28 cellular contexts compared by ENCODE assay signal in the genomic region with DNA sequence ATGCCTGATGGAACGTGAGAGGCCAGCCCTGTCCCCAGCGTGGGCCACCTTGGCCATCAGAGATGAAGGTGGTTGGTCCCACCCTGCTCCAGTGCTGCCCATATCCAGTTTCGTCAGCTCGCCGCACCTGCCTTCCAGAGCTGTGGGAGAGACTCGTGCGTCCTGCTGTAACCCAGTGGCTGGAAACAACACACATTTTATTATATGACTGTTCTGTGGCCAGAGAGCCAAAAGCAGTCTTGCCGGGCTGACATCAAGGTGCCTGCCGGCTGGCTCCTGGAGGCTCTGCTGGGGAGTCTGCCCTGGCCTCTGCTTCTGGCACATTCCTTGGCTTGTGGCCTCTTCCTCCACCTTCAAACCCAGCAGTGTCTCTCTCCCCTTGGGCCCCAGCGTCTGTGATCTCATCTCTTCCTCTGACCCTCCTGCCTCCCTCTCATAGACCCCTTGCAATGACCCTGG.
DNase-seq lines count a peak whose midpoint lies in the region; ATAC-seq and TF ChIP-seq lines count a peak whose summit lies in the region.
"Had no signal": no experiment of that assay in that cellular context is flagged by ENCODE, and none has a peak within 500 bp of the region (broad histone marks: within the 10 kb centered on the region; RNA-seq: fewer than 3 reads in every experiment).

No MANE protein-coding gene starts in this region.

- intact Hi-C loops in esophagus muscularis mucosa (cut with DNase I) = no loop called here
- intact Hi-C loops in gastrocnemius medialis (cut with DNase I; ENCODE audit: low total_unique reads) = loop anchor here (5.0 kb wide), 1 partner anchor 94 kb away; the partner anchor contains the start of gene RXRA
- intact Hi-C loops in tibial artery (cut with DNase I; ENCODE audit: low total_unique reads) = no loop called here

- TF ChIP-seq POLR2A in esophagus muscularis mucosa (IDR thresholded peaks at IDR 0.05; ENCODE audit: low read depth) = no peak
- TF ChIP-seq POLR2A in gastrocnemius medialis (IDR thresholded peaks at IDR 0.05) = peak; percentile 51 to 66

- WGBS in esophagus muscularis mucosa = 92% methylated on average over 3 of the region's 10 CpGs

- H3K4me1 ChIP-seq in esophagus muscularis mucosa (peaks cover 48 to 83% (median 74%) of the 10 kb centered on the region in 4 donors), gastrocnemius medialis (peaks cover 63 to 83% of the 10 kb centered on the region in 2 donors), neural progenitor cell (no peaks in the 10 kb centered on the region), tibial artery (peaks cover 0 to 13% (median 4%) of the 10 kb centered on the region in 4 donors)
- H3K4me1 ChIP-seq: pancreas had no signal

- H3K27ac ChIP-seq in esophagus muscularis mucosa (replicated peaks in 1 of 4) = peak overlapping the region in 3 of 4 donors; percentile 37 to 68 (median 58)
- H3K27ac ChIP-seq in gastrocnemius medialis = peak overlapping the region; percentile 90 to 98 (median 98)
- H3K27ac ChIP-seq in neural progenitor cell = no peak overlapping the region
- no peak overlapping the region for H3K27ac ChIP-seq in tibial artery
- H3K27ac ChIP-seq: heart right ventricle, lower lobe of right lung, pancreas had no signal

- CTCF ChIA-PET in WTC11 (lab: Charles Lee) = no interaction called here

- H3K36me3 Mint-ChIP-seq in WTC11 (peaks cover 5% of the 10 kb centered on the region; the same call in 1 of the 2 replicates), neural progenitor cell (no peaks in the 10 kb centered on the region)
- H3K36me3 Mint-ChIP-seq: activated naive CD8-positive, alpha-beta T cell treated with anti-CD3 and anti-CD28 coated beads, Interleukin-2, amount 10 ng/mL, durations not matched to agents 7 days and 5 days; natural killer cell treated with Interleukin-12 subunit alpha and Interleukin-12 subunit beta and Interleukin-15 and Interleukin-18, amount 100 ng/mL, for 72 hours had no signal

- H3K27ac Mint-ChIP-seq in WTC11 = 0 out of 2 replicates have a peak overlapping the region, but pooled peaks have one; percentile 11
- H3K27ac Mint-ChIP-seq in neural progenitor cell = no peak overlapping the region
- H3K27ac Mint-ChIP-seq: activated CD8-positive, alpha-beta T cell treated with anti-CD3 and anti-CD28 coated beads for 36 hours; activated naive CD8-positive, alpha-beta T cell treated with anti-CD3 and anti-CD28 coated beads, Interleukin-2, amount 10 ng/mL, durations not matched to agents 7 days and 5 days; B cell; CD8-positive, alpha-beta T cell; natural killer cell treated with Interleukin-12 subunit alpha and Interleukin-12 subunit beta and Interleukin-15 and Interleukin-18, amount 100 ng/mL, for 72 hours; stimulated activated naive B cell treated with anti-CD40 and anti-IgM and Interleukin-4, amounts not matched to agents 10 μg/mL and 1 μg/mL and 100 μg/mL, for 72 hours had no signal

- H3K27me3 ChIP-seq in esophagus muscularis mucosa = no peaks in the 10 kb centered on the region
- no peaks in the 10 kb centered on the region for H3K27me3 ChIP-seq in gastrocnemius medialis
- H3K27me3 ChIP-seq in neural progenitor cell = no peaks in the 10 kb centered on the region
- H3K27me3 ChIP-seq in tibial artery = no peaks in the 10 kb centered on the region
- H3K27me3 ChIP-seq: heart right ventricle, pancreas, right lobe of liver had no signal

- H3K9me3 ChIP-seq in esophagus muscularis mucosa (no peaks in the 10 kb centered on the region), gastrocnemius medialis (no peaks in the 10 kb centered on the region), neural progenitor cell (ENCODE audit: low read depth) (no peaks in the 10 kb centered on the region), tibial artery (no peaks in the 10 kb centered on the region)
- H3K9me3 ChIP-seq: heart right ventricle, lower lobe of right lung, mucosa of descending colon, pancreas, right lobe of liver had no signal

- TF ChIP-seq CTCF in WTC11 (IDR thresholded peaks at IDR 0.05) = no peak
- TF ChIP-seq CTCF in esophagus muscularis mucosa (IDR thresholded peaks at IDR 0.05) = no peak
- no peak for TF ChIP-seq CTCF in gastrocnemius medialis (IDR thresholded peaks at IDR 0.05 in 4 of 5, conservative IDR thresholded peaks at IDR 0.05 in 1 of 5)
- no peak for TF ChIP-seq CTCF in neural progenitor cell (IDR thresholded peaks at IDR 0.05)
- TF ChIP-seq CTCF in tibial artery (IDR thresholded peaks at IDR 0.05) = no peak

- no peaks in the 10 kb centered on the region for H3K4me1 Mint-ChIP-seq in WTC11
- no peaks in the 10 kb centered on the region for H3K4me1 Mint-ChIP-seq in neural progenitor cell
- H3K4me1 Mint-ChIP-seq: activated naive CD8-positive, alpha-beta T cell treated with anti-CD3 and anti-CD28 coated beads, Interleukin-2, amount 10 ng/mL, durations not matched to agents 7 days and 5 days; B cell had no signal

- DNase-seq in COLO668 (lab: John Stamatoyannopoulos, UW; ENCODE audit: unreplicated experiment) (peak; percentile 4), WTC11 (ENCODE audit: low spot score) (no peak), esophagus muscularis mucosa (ENCODE audit: extremely low spot score) (no peak), gastrocnemius medialis (peak; percentile 87 to 93), neural progenitor cell (ENCODE audit: low spot score) (no peak), HK-2 (ENCODE audit: unreplicated experiment) (no peak), GM19240 (ENCODE audit: insufficient read length, low spot score) (no peak), tibial artery (no peak)
- DNase-seq: activated CD4-positive, CD25-positive, alpha-beta regulatory T cell treated with anti-CD3 and anti-CD28 coated beads, Interleukin-2, amount 50 U/mL, for 72 hours; activated CD8-positive, alpha-beta T cell treated with anti-CD3 and anti-CD28 coated beads for 36 hours; activated effector memory CD4-positive, alpha-beta T cell treated with anti-CD3 and anti-CD28 coated beads, Interleukin-2, amount 50 U/mL, for 16 hours; activated naive CD8-positive, alpha-beta T cell treated with anti-CD3 and anti-CD28 coated beads, Interleukin-2, amount 10 ng/mL, durations not matched to agents 7 days and 5 days; activated T-cell treated with anti-CD3 and anti-CD28 coated beads for 4 hours; CD8-positive, alpha-beta T cell; heart right ventricle; lower lobe of right lung; mucosa of descending colon; MV-4-11; NCI-H146; NCI-H2227 treated with DMSO at 0.1 percent for 48 hours; NCI-H526 treated with DMSO at 0.1 percent for 48 hours; pancreas; right lobe of liver; stimulated activated CD4-positive, alpha-beta T cell treated with anti-CD3 and anti-CD28 coated beads, Interleukin-4, amount 100 ng/mL, for 24 hours; stimulated activated naive B cell treated with anti-CD40 and anti-IgM and Interleukin-4, amounts not matched to agents 10 μg/mL and 1 μg/mL and 100 μg/mL, for 72 hours had no signal

- no peak overlapping the region for H2AFZ ChIP-seq in neural progenitor cell (replicated peaks)

- H3K4me3 Mint-ChIP-seq in WTC11 = no peak overlapping the region
- no peak overlapping the region for H3K4me3 Mint-ChIP-seq in neural progenitor cell
- H3K4me3 Mint-ChIP-seq: activated CD8-positive, alpha-beta T cell treated with anti-CD3 and anti-CD28 coated beads for 36 hours; activated naive CD8-positive, alpha-beta T cell treated with anti-CD3 and anti-CD28 coated beads, Interleukin-2, amount 10 ng/mL, durations not matched to agents 7 days and 5 days; B cell; CD8-positive, alpha-beta T cell; natural killer cell treated with Interleukin-12 subunit alpha and Interleukin-12 subunit beta and Interleukin-15 and Interleukin-18, amount 100 ng/mL, for 72 hours; stimulated activated naive B cell treated with anti-CD40 and anti-IgM and Interleukin-4, amounts not matched to agents 10 μg/mL and 1 μg/mL and 100 μg/mL, for 72 hours had no signal

- H3K4me3 ChIP-seq in esophagus muscularis mucosa (no peak overlapping the region), gastrocnemius medialis (no peak overlapping the region), neural progenitor cell (no peak overlapping the region), tibial artery (no peak overlapping the region)
- H3K4me3 ChIP-seq: heart right ventricle, lower lobe of right lung, mucosa of descending colon, pancreas, right lobe of liver had no signal

- H3K79me2 ChIP-seq in neural progenitor cell (ENCODE audit: low read depth) = no peaks in the 10 kb centered on the region

- H3F3A ChIP-seq in neural progenitor cell (ENCODE audit: low read depth) = no peaks in the 10 kb centered on the region

- H3K9me3 Mint-ChIP-seq in WTC11 (no peaks in the 10 kb centered on the region), neural progenitor cell (no peaks in the 10 kb centered on the region)
- H3K9me3 Mint-ChIP-seq: activated CD8-positive, alpha-beta T cell treated with anti-CD3 and anti-CD28 coated beads for 36 hours; activated naive CD8-positive, alpha-beta T cell treated with anti-CD3 and anti-CD28 coated beads, Interleukin-2, amount 10 ng/mL, durations not matched to agents 7 days and 5 days; CD8-positive, alpha-beta T cell; natural killer cell treated with Interleukin-12 subunit alpha and Interleukin-12 subunit beta and Interleukin-15 and Interleukin-18, amount 100 ng/mL, for 72 hours; stimulated activated naive B cell treated with anti-CD40 and anti-IgM and Interleukin-4, amounts not matched to agents 10 μg/mL and 1 μg/mL and 100 μg/mL, for 72 hours had no signal

- POLR2A ChIA-PET in WTC11 (lab: Charles Lee) = no interaction called here

- in situ Hi-C loops in gastrocnemius medialis (cut with MboI; ENCODE audit: low sequenced_read_pairs in 4 of 4) = no loop called here

- no peak for ATAC-seq in WTC11
- ATAC-seq in gastrocnemius medialis = peak; percentile 65 to 70
- ATAC-seq: activated CD8-positive, alpha-beta T cell treated with anti-CD3 and anti-CD28 coated beads for 36 hours; CD8-positive, alpha-beta T cell; natural killer cell treated with Interleukin-12 subunit alpha and Interleukin-12 subunit beta and Interleukin-15 and Interleukin-18, amount 100 ng/mL, for 72 hours; Panc1; pancreas had no signal

- H3K36me3 ChIP-seq in esophagus muscularis mucosa (peaks cover 15 to 92% (median 76%) of the 10 kb centered on the region in 4 donors), gastrocnemius medialis (peaks cover 0 to 11% of the 10 kb centered on the region in 2 donors), neural progenitor cell (no peaks in the 10 kb centered on the region), tibial artery (peaks cover 24 to 94% (median 93%) of the 10 kb centered on the region in 3 donors)
- H3K36me3 ChIP-seq: pancreas had no signal

- H3K27me3 Mint-ChIP-seq in WTC11 (ENCODE audit: low read depth) (no peaks in the 10 kb centered on the region), neural progenitor cell (ENCODE audit: insufficient read depth, low read depth) (no peaks in the 10 kb centered on the region)
- H3K27me3 Mint-ChIP-seq: activated CD8-positive, alpha-beta T cell treated with anti-CD3 and anti-CD28 coated beads for 36 hours; activated naive CD8-positive, alpha-beta T cell treated with anti-CD3 and anti-CD28 coated beads, Interleukin-2, amount 10 ng/mL, durations not matched to agents 7 days and 5 days; B cell; natural killer cell treated with Interleukin-12 subunit alpha and Interleukin-12 subunit beta and Interleukin-15 and Interleukin-18, amount 100 ng/mL, for 72 hours had no signal

- no peak for TF ChIP-seq EP300 in esophagus muscularis mucosa (IDR thresholded peaks at IDR 0.05)

- no peak overlapping the region for H3K9ac ChIP-seq in neural progenitor cell

- H3K4me2 ChIP-seq in neural progenitor cell = no peak overlapping the region

- H4K20me1 ChIP-seq in neural progenitor cell (ENCODE audit: low read depth) = peaks cover 34% of the 10 kb centered on the region

Comparison
In these comparisons a context has a peak if more than half of its experiments do, and no peak if none do; other contexts are left out.
1. DNase-seq: peak in COLO668 (single experiment) and gastrocnemius medialis (2 of 2); none in WTC11 (single experiment), esophagus muscularis mucosa (single experiment), neural progenitor cell (single experiment), HK-2 (single experiment), GM19240 (single experiment) and tibial artery (0 of 2).
2. H3K27ac ChIP-seq: peak in esophagus muscularis mucosa (3 of 4) and gastrocnemius medialis (4 of 4); none in neural progenitor cell (single experiment) and tibial artery (0 of 2).